8 cellular contexts compared by ENCODE assay signal in the genomic region with DNA sequence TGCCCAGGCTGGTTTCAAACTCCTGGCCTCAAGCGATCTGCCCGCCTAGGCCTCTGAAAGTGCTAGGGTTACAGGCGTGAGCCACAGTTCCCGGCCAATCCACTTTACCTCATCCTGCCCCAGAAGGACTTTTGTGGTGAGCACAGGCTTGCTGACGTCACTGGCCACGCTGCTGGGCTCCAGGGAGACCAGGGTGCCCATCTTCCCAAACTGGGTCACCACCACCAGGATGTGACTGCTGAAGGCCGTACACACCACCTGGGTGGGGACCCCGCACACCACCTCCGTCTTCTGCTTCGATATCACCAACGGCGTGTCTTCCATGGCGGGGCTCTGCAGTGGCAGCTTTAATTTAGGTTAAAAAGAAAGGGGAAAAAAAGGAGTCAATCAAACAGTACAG. TPM values are rescaled to one million over a fixed set of nuclear protein-coding genes. Genes with fewer than 3 reads are reported as not detected.
DNase-seq lines count a peak whose midpoint lies in the region; ATAC-seq, FAIRE-seq and TF ChIP-seq lines count a peak whose summit lies in the region.

No MANE protein-coding gene starts in this region.

- TF ChIP-seq POLR2A in K562 (conservative IDR thresholded peaks at IDR 0.05) (no peak; the same call in 1 of the 2 replicates), uterus (IDR thresholded peaks at IDR 0.05) (no peak)

- H3K4me3 ChIP-seq in K562 (peak overlapping the region; percentile 95), mesenchymal stem cell (ENCODE audit: insufficient read depth in 1 of 2, low read depth in 1 of 2, low read length in 2 of 2) (peak overlapping the region in 1 of 2 experiments; percentile 97), uterus (peak overlapping the region; percentile 89 to 95)

- CTCF ChIA-PET in K562 (lab: Yijun Ruan, JAX; ENCODE audit: low intra/inter-chr PET ratio), result interaction anchor here (1.6 kb wide), 1 partner anchor 65 kb away, joined by 5 read pairs; the partner anchor contains the start of gene INTS1

- FAIRE-seq in K562 (lab: Jason Lieb, UNC), result no peak

- peak overlapping the region; percentile 88 for H3K4me2 ChIP-seq in K562 (ENCODE audit: insufficient read depth, low read length)
- peak overlapping the region; percentile 8 for H3K4me2 ChIP-seq in mesenchymal stem cell (ENCODE audit: low read length, poor library complexity, severe bottlenecking)

- peaks cover 44% of the 10 kb centered on the region for H3K79me2 ChIP-seq in K562 (ENCODE audit: control insufficient read depth, insufficient read depth, low read length)

- TF ChIP-seq EP300 in K562 (IDR thresholded peaks at IDR 0.05; ENCODE audit: low read length), result no peak

- H2BK12ac ChIP-seq in mesenchymal stem cell (ENCODE audit: low read length in 2 of 2), result peak overlapping the region; percentile 9 to 16

- peaks cover 5% of the 10 kb centered on the region for H3K79me1 ChIP-seq in mesenchymal stem cell (replicated peaks; ENCODE audit: low read length, poor library complexity, severe bottlenecking)

- H3K14ac ChIP-seq in mesenchymal stem cell (ENCODE audit: low read length in 2 of 2), result no peak overlapping the region

- in situ Hi-C loops in K562 (cut with MboI), result no loop called here

- no peaks in the 10 kb centered on the region for H3K9me1 ChIP-seq in K562 (ENCODE audit: control insufficient read depth, insufficient read depth, low read length)

- peaks cover 30% of the 10 kb centered on the region; the same call in 2 of the 3 replicates for H3K36me3 ChIP-seq in K562 (ENCODE audit: control insufficient read depth, insufficient read depth, low read length)
- peaks cover 6 to 22% of the 10 kb centered on the region in 2 experiments for H3K36me3 ChIP-seq in mesenchymal stem cell (ENCODE audit: control insufficient read depth in 1 of 2, insufficient read depth in 2 of 2, low read depth in 1 of 2, low read length in 2 of 2)
- no peaks in the 10 kb centered on the region for H3K36me3 ChIP-seq in uterus

- H3K18ac ChIP-seq in mesenchymal stem cell (ENCODE audit: low read depth in 1 of 2, low read length in 2 of 2), result peak overlapping the region in 1 of 2 experiments; percentile 46

- DNase-seq in DMS114 treated with DMSO at 0.1 percent for 48 hours (lab: John Stamatoyannopoulos, UW; ENCODE audit: unreplicated experiment), result peak; percentile 7
- peak; percentile 37 for DNase-seq in NCI-H2196 (lab: John Stamatoyannopoulos, UW; ENCODE audit: unreplicated experiment)
- DNase-seq in K562 (ENCODE audit: extremely low read depth in 1 of 4, low spot score in 3 of 4), result peak; percentile 49 to 74 (median 56)
- peak; percentile 57 for DNase-seq in mesenchymal stem cell
- DNase-seq in uterus, result no peak
- no peak for DNase-seq in NCI-H69 (lab: John Stamatoyannopoulos, UW)
- DNase-seq in NK-92 treated with Interleukin-12 subunit alpha and Interleukin-12 subunit beta, amount 100 ng/mL, for 24 hours (lab: John Stamatoyannopoulos, UW), result no peak
- DNase-seq in HuH-7.5 (ENCODE audit: low spot score), result no peak

- H4K8ac ChIP-seq in mesenchymal stem cell (ENCODE audit: low read length), result peak overlapping the region; percentile 86

- POLR2A ChIA-PET in K562 (lab: Yijun Ruan, JAX), result interaction anchor here (0.8 kb wide), 1 partner anchor 30 kb away, joined by 3 read pairs; no protein-coding TSS in a partner anchor

- H2AFZ ChIP-seq in K562 (ENCODE audit: low read depth, low read length), result peak overlapping the region; percentile 70; the same call in 1 of the 2 replicates
- no peak overlapping the region for H2AFZ ChIP-seq in mesenchymal stem cell (ENCODE audit: low read depth, low read length)

- intact Hi-C loops in K562 (cut with micrococcal nuclease), result no loop called here
- intact Hi-C loops in uterus (cut with DNase I; ENCODE audit: low total_unique reads), result loop anchor here (10.0 kb wide), 1 partner anchor 64 kb away; the partner anchor contains the start of gene INTS1

- WGBS in K562 (ENCODE audit: insufficient coverage, low coverage, missing lambda C conversion rate), result 5% methylated on average over 13 of the region's 13 CpGs
- WGBS in mesenchymal stem cell, result 86% methylated on average over 13 of the region's 13 CpGs

- no peak for TF ChIP-seq RAD21 in K562 (CRISPR knock-in tag; conservative IDR thresholded peaks at IDR 0.05 in 1 of 2, IDR thresholded peaks at IDR 0.05 in 1 of 2)

- no peaks in the 10 kb centered on the region for H3K9me3 ChIP-seq in K562 (replicated peaks; ENCODE audit: control insufficient read depth, insufficient read depth, low read depth, low read length)
- H3K9me3 ChIP-seq in mesenchymal stem cell (ENCODE audit: control insufficient read depth, low read length), result no peaks in the 10 kb centered on the region
- H3K9me3 ChIP-seq in uterus, result no peaks in the 10 kb centered on the region

- peak overlapping the region in 1 of 2 experiments; percentile 15 for H3K4ac ChIP-seq in mesenchymal stem cell (ENCODE audit: low read depth in 1 of 2, low read length in 2 of 2)

- no peak overlapping the region for H2BK120ac ChIP-seq in mesenchymal stem cell (ENCODE audit: low read depth, low read length)

- H2BK5ac ChIP-seq in mesenchymal stem cell (ENCODE audit: low read depth, low read length, poor library complexity, severe bottlenecking), result no peak overlapping the region

- TSS peak; percentile 82 for BruUV-seq in K562 (replicated peaks; lab: Mats Ljungman, UMichigan)

- no peaks in the 10 kb centered on the region for H3K27me3 ChIP-seq in K562 (ENCODE audit: control insufficient read depth in 2 of 2, insufficient read depth in 2 of 2, low read length in 2 of 2)
- no peaks in the 10 kb centered on the region for H3K27me3 ChIP-seq in mesenchymal stem cell (ENCODE audit: control insufficient read depth in 1 of 2, insufficient read depth in 1 of 2, low read length in 2 of 2)
- H3K27me3 ChIP-seq in uterus, result no peaks in the 10 kb centered on the region

- no peaks in the 10 kb centered on the region for H4K20me1 ChIP-seq in K562 (replicated peaks; ENCODE audit: control insufficient read depth, insufficient read depth, low read length)

- H2BK15ac ChIP-seq in mesenchymal stem cell (ENCODE audit: low read depth, poor library complexity, severe bottlenecking), result peak overlapping the region; percentile 78

- TF ChIP-seq CTCF in K562 (IDR thresholded peaks at IDR 0.05 in 2 of 3, conservative IDR thresholded peaks at IDR 0.05 in 1 of 3; ENCODE audit: insufficient read depth in 2 of 3, low read depth in 1 of 3, low read length in 3 of 3) (no peak), uterus (IDR thresholded peaks at IDR 0.05) (no peak)

- H4K91ac ChIP-seq in mesenchymal stem cell (ENCODE audit: low read length), result peak overlapping the region; percentile 76

- H3K27ac ChIP-seq in K562 (ENCODE audit: extremely low read depth, low read depth, low read length) (peak overlapping the region; percentile 95), mesenchymal stem cell (ENCODE audit: low read length, poor library complexity, severe bottlenecking) (no peak overlapping the region), uterus (peak overlapping the region; percentile 94 to 95)

- no peak overlapping the region for H2AK5ac ChIP-seq in mesenchymal stem cell (ENCODE audit: low read length, severe bottlenecking)

- H3K4me1 ChIP-seq in K562 (replicated peaks in 1 of 2; ENCODE audit: control insufficient read depth in 2 of 2, insufficient read depth in 2 of 2, low read length in 2 of 2), result peaks cover 33 to 60% of the 10 kb centered on the region in 2 experiments; a peak in 4 of 5 replicates
- peaks cover 32% of the 10 kb centered on the region for H3K4me1 ChIP-seq in mesenchymal stem cell (ENCODE audit: control insufficient read depth, insufficient read depth, low read depth, low read length)
- peaks cover 0 to 6% of the 10 kb centered on the region in 2 donors for H3K4me1 ChIP-seq in uterus

- peak; percentile 1; the same call in 2 of the 3 replicates for ATAC-seq in K562

- no peak overlapping the region for H3K23ac ChIP-seq in mesenchymal stem cell (ENCODE audit: low read length in 2 of 2)

- H3K9ac ChIP-seq in K562 (ENCODE audit: insufficient read depth in 1 of 2, low read depth in 2 of 2, low read length in 2 of 2) (peak overlapping the region; percentile 97 to 99), mesenchymal stem cell (ENCODE audit: low read length) (peak overlapping the region; percentile 100)

RNA-seq across cellular contexts. Expression of gene PSMG3, which starts 0.8 kb away (rescaled TPM):
- total RNA-seq in K562 (2011; cell fraction: chromatin; rRNA removed; ENCODE audit: low replicate concordance), result 26.2 and 74.4 TPM in 2 replicates
- 89.7 and 92.9 TPM in 2 replicates for total RNA-seq in K562 (2011; cell fraction: nucleolus; rRNA removed)
- total RNA-seq in K562 (2011; cell fraction: nucleoplasm; rRNA removed), result 63.3 and 66.8 TPM in 2 replicates
- total RNA-seq in K562 (2014; rRNA removed), result 122 and 132 TPM in 2 replicates
- total RNA-seq in K562 (2014; rRNA removed; fragmentation: Illumina TruSeq; extraction: Trizol), result 46.5 and 57.2 TPM in 2 replicates
- 81.5 and 83.4 TPM in 2 replicates for total RNA-seq in K562 (2015; rRNA removed; fragmentation: Illumina TruSeq; extraction: Trizol)
- 77.3 and 80.1 TPM in 2 replicates for total RNA-seq in K562 (2021)
- 93.6 and 96.3 TPM in 2 replicates for polyA plus RNA-seq in K562 (2011; rRNA removed)
- 110 and 136 TPM in 2 replicates for polyA plus RNA-seq in K562 (2011; cell fraction: cytosol; rRNA removed)
- polyA plus RNA-seq in K562 (2011; cell fraction: nucleus; rRNA removed), result 144 and 158 TPM in 2 replicates
- polyA plus RNA-seq in K562 (2012), result 65.4 and 71.5 TPM in 2 replicates
- polyA plus RNA-seq in K562 (2014; fragmentation: Illumina TruSeq; extraction: Trizol), result 54.0 and 64.6 TPM in 2 replicates
- polyA plus RNA-seq in K562 (2014; fragmentation: Nextera tagmentation; extraction: Ambion mirVana), result 10 to 100 TPM; 34.8 to 55.3 TPM
- 121 and 136 TPM in 2 replicates for polyA plus RNA-seq in K562 (2014; rRNA removed)
- 20.1 and 30.9 TPM in 2 replicates for polyA minus RNA-seq in K562 (2011; rRNA and poly(A)+ RNA removed)
- 22.6 and 24.3 TPM in 2 replicates for polyA minus RNA-seq in K562 (2011; cell fraction: cytosol; rRNA and poly(A)+ RNA removed)
- polyA minus RNA-seq in K562 (2011; cell fraction: nucleus; rRNA and poly(A)+ RNA removed), result 12.3 and 13.9 TPM in 2 replicates
- 7.3 TPM for polyA plus RNA-seq in mesenchymal stem cell (2013, experiment 1 of 2)
- 8.7 TPM for polyA plus RNA-seq in mesenchymal stem cell (2013, experiment 2 of 2)
- 100 to 1,000 TPM in 1 of 4 donors, 10 to 100 TPM in 3; 16.4 to 143 (median 25.7) TPM for total RNA-seq in uterus

RNA-seq across cellular contexts. Expression of gene TMEM184A, which starts 13.0 kb away (rescaled TPM):
- 0.32 and 2.6 TPM in 2 replicates for total RNA-seq in K562 (2011; cell fraction: chromatin; rRNA removed; ENCODE audit: low replicate concordance)
- total RNA-seq in K562 (2011; cell fraction: nucleolus; rRNA removed), result 0.66 and 1.5 TPM in 2 replicates
- 0.29 and 1.8 TPM in 2 replicates for total RNA-seq in K562 (2011; cell fraction: nucleoplasm; rRNA removed)
- total RNA-seq in K562 (2014; rRNA removed) (0.18 TPM in 1 of 2 replicates, not detected in the other), K562 (2014; rRNA removed; fragmentation: Illumina TruSeq; extraction: Trizol) (not detected in 2 replicates), K562 (2015; rRNA removed; fragmentation: Illumina TruSeq; extraction: Trizol) (not detected in 2 replicates), K562 (2021) (0.11 and 0.31 TPM in 2 replicates), uterus (1 to 10 TPM in 1 of 4 donors, under 1 TPM in 2, not detected in 1; 0.29 to 2.8 (median 0.64) TPM)
- polyA plus RNA-seq in K562 (2011; rRNA removed) (0.10 and 0.20 TPM in 2 replicates), K562 (2014; fragmentation: Illumina TruSeq; extraction: Trizol) (not detected in 2 replicates), K562 (2014; fragmentation: Nextera tagmentation; extraction: Ambion mirVana) (not detected), K562 (2014; rRNA removed) (not detected in 2 replicates)
- polyA plus RNA-seq in K562 (2011; cell fraction: cytosol; rRNA removed), result 0.12 and 0.72 TPM in 2 replicates
- 0.53 and 1.7 TPM in 2 replicates for polyA plus RNA-seq in K562 (2011; cell fraction: nucleus; rRNA removed)
- polyA plus RNA-seq in K562 (2012), result 0.04 and 0.12 TPM in 2 replicates
- 0.14 and 0.15 TPM in 2 replicates for polyA minus RNA-seq in K562 (2011; rRNA and poly(A)+ RNA removed)
- polyA minus RNA-seq in K562 (2011; cell fraction: cytosol; rRNA and poly(A)+ RNA removed), result 0.19 and 0.27 TPM in 2 replicates
- polyA minus RNA-seq in K562 (2011; cell fraction: nucleus; rRNA and poly(A)+ RNA removed), result 0.89 and 1.1 TPM in 2 replicates
- 0.39 TPM for polyA plus RNA-seq in mesenchymal stem cell (2013, experiment 1 of 2)
- 0.45 TPM for polyA plus RNA-seq in mesenchymal stem cell (2013, experiment 2 of 2)

RNA-seq across cellular contexts. Expression of gene MAFK, which starts 38.5 kb away (rescaled TPM):
- total RNA-seq in K562 (2011; cell fraction: chromatin; rRNA removed; ENCODE audit: low replicate concordance), result 8.5 and 20.5 TPM in 2 replicates
- total RNA-seq in K562 (2011; cell fraction: nucleolus; rRNA removed), result 11.2 and 12.1 TPM in 2 replicates
- total RNA-seq in K562 (2011; cell fraction: nucleoplasm; rRNA removed), result 5.1 and 7.6 TPM in 2 replicates
- total RNA-seq in K562 (2014; rRNA removed), result 11.7 and 15.6 TPM in 2 replicates
- 1.1 and 1.3 TPM in 2 replicates for total RNA-seq in K562 (2014; rRNA removed; fragmentation: Illumina TruSeq; extraction: Trizol)
- total RNA-seq in K562 (2015; rRNA removed; fragmentation: Illumina TruSeq; extraction: Trizol), result 4.7 and 5.5 TPM in 2 replicates
- total RNA-seq in K562 (2021), result 17.6 and 24.4 TPM in 2 replicates
- 2.1 and 4.9 TPM in 2 replicates for polyA plus RNA-seq in K562 (2011; rRNA removed)
- polyA plus RNA-seq in K562 (2011; cell fraction: cytosol; rRNA removed), result 3.8 and 5.1 TPM in 2 replicates
- polyA plus RNA-seq in K562 (2011; cell fraction: nucleus; rRNA removed), result 9.8 and 26.1 TPM in 2 replicates
- 11.2 and 12.1 TPM in 2 replicates for polyA plus RNA-seq in K562 (2012)
- 3.7 and 6.9 TPM in 2 replicates for polyA plus RNA-seq in K562 (2014; fragmentation: Illumina TruSeq; extraction: Trizol)
- under 1 TPM; 0.04 to 0.07 TPM for polyA plus RNA-seq in K562 (2014; fragmentation: Nextera tagmentation; extraction: Ambion mirVana)
- 12.8 and 13.5 TPM in 2 replicates for polyA plus RNA-seq in K562 (2014; rRNA removed)
- polyA minus RNA-seq in K562 (2011; rRNA and poly(A)+ RNA removed), result 0.66 and 1.1 TPM in 2 replicates
- 5.5 and 7.7 TPM in 2 replicates for polyA minus RNA-seq in K562 (2011; cell fraction: cytosol; rRNA and poly(A)+ RNA removed)
- 3.6 and 3.8 TPM in 2 replicates for polyA minus RNA-seq in K562 (2011; cell fraction: nucleus; rRNA and poly(A)+ RNA removed)
- polyA plus RNA-seq in mesenchymal stem cell (2013, experiment 1 of 2), result 12.8 TPM
- 12.8 TPM for polyA plus RNA-seq in mesenchymal stem cell (2013, experiment 2 of 2)
- total RNA-seq in uterus, result 10 to 100 TPM; 10.8 to 40.9 (median 26.0) TPM

Comparison
In these comparisons a context has a peak if more than half of its experiments do, and no peak if none do; other contexts are left out.
1. DNase-seq: peak in DMS114 treated with DMSO at 0.1 percent for 48 hours (single experiment), NCI-H2196 (single experiment), K562 (4 of 4) and mesenchymal stem cell (single experiment); none in uterus (0 of 2), NCI-H69 (single experiment), NK-92 treated with Interleukin-12 subunit alpha and Interleukin-12 subunit beta, amount 100 ng/mL, for 24 hours (single experiment) and HuH-7.5 (single experiment).